Comparison of ENCODE assay signal across 8 cellular contexts in the genomic region with DNA sequence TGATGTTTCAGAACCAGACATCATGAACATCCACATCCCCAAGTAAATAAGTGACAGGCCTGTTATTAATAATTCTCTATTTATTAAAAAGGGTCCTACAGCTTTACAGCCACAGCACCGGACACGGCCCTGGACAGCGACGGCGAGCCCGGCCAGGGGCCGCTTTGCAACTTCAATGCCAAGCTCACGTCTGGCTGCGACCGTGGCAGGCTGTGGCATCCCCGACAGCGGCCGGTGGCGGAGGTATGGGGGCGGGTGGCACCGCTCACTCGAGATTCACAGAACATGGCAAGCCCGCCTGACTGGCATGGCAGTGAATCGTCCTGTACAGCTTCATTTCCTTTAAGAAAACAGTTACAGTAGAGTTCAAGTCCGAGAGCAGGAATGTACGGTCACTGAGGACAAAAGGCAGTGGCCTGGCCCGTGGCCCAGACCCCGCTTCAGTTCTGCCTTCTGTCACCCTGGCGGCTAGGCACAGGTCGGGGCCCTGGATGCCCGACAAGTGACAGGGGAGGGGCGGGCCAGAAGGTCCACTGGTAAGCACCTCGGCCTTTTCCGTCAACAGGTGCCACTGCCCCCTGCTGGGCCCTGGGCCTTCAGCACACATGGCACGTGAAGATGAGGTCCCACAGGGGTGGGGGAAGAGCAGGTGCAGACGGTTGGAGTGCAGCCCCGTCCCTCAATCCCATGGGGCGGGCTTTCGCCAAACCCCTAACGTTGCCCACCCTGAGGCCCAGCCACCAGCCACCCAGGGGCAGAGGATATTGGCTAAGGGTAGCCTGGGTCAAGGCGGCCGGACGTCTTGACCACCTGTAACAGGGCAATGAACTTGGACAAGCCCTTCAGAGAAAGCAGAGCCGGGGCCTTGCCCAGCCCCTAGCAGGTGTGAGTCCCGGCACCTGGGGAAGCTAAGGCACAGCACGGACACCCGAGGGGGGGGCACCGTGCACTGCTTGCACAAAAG. TPM values are rescaled to one million over a fixed set of nuclear protein-coding genes. Genes with fewer than 3 reads are reported as not detected.
DNase-seq lines count a peak whose midpoint lies in the region; ATAC-seq, FAIRE-seq and TF ChIP-seq lines count a peak whose summit lies in the region.

No MANE protein-coding gene starts in this region.

- DNase-seq in 8988T: peak; percentile 77
- DNase-seq in GM12892 (ENCODE audit: insufficient read length): peak; percentile 37
- peak; percentile 56 for DNase-seq in astrocyte of the hippocampus (ENCODE audit: low read depth, low spot score)
- peak; percentile 9 for DNase-seq in kidney glomerular epithelial cell (lab: John Stamatoyannopoulos, UW)
- no peak for DNase-seq in SIG-M5 (lab: John Stamatoyannopoulos, UW)
- DNase-seq in stimulated activated CD4-positive, alpha-beta T cell treated with anti-CD3 and anti-CD28 coated beads, Interleukin-4, amount 100 ng/mL, for 24 hours: no peak

- FAIRE-seq in GM12892 (lab: Jason Lieb, UNC): no peak

- no peak for ATAC-seq in HG03159 (IDR thresholded peaks at IDR 0.05; ENCODE audit: unreplicated experiment)
- ATAC-seq in HG02852 (IDR thresholded peaks at IDR 0.05; ENCODE audit: unreplicated experiment): no peak

- TF ChIP-seq POLR2A in GM12892 (IDR thresholded peaks at IDR 0.05; ENCODE audit: low read depth, low read length): no peak

RNA-seq across cellular contexts. Expression of a gene that starts 30.3 kb away (rescaled TPM):
- polyA plus RNA-seq in GM12892 (2012; ENCODE audit: missing spikeins): 4.4 TPM

RNA-seq across cellular contexts. Expression of a gene that starts 30.4 kb away (rescaled TPM):
- polyA plus RNA-seq in GM12892 (2012; ENCODE audit: missing spikeins): 5.5 TPM

Comparison
In these comparisons a context has a peak if more than half of its experiments do, and no peak if none do; other contexts are left out.
1. DNase-seq: peak in 8988T (single experiment), GM12892 (single experiment), astrocyte of the hippocampus (single experiment) and kidney glomerular epithelial cell (single experiment); none in SIG-M5 (single experiment) and stimulated activated CD4-positive, alpha-beta T cell treated with anti-CD3 and anti-CD28 coated beads, Interleukin-4, amount 100 ng/mL, for 24 hours (single experiment).